1 cellular context compared by ENCODE assay signal in genomic region chr3:62143843-62144450, GRCh38.
TF ChIP-seq lines count a peak whose summit lies in the region.

No MANE protein-coding gene starts in this region.

TF ChIP-seq in HepG2, 621 proteins besides CTCF, POLR2A, EP300 and RAD21 (continued from another document):
- TF ChIP-seq, protein P1, sequence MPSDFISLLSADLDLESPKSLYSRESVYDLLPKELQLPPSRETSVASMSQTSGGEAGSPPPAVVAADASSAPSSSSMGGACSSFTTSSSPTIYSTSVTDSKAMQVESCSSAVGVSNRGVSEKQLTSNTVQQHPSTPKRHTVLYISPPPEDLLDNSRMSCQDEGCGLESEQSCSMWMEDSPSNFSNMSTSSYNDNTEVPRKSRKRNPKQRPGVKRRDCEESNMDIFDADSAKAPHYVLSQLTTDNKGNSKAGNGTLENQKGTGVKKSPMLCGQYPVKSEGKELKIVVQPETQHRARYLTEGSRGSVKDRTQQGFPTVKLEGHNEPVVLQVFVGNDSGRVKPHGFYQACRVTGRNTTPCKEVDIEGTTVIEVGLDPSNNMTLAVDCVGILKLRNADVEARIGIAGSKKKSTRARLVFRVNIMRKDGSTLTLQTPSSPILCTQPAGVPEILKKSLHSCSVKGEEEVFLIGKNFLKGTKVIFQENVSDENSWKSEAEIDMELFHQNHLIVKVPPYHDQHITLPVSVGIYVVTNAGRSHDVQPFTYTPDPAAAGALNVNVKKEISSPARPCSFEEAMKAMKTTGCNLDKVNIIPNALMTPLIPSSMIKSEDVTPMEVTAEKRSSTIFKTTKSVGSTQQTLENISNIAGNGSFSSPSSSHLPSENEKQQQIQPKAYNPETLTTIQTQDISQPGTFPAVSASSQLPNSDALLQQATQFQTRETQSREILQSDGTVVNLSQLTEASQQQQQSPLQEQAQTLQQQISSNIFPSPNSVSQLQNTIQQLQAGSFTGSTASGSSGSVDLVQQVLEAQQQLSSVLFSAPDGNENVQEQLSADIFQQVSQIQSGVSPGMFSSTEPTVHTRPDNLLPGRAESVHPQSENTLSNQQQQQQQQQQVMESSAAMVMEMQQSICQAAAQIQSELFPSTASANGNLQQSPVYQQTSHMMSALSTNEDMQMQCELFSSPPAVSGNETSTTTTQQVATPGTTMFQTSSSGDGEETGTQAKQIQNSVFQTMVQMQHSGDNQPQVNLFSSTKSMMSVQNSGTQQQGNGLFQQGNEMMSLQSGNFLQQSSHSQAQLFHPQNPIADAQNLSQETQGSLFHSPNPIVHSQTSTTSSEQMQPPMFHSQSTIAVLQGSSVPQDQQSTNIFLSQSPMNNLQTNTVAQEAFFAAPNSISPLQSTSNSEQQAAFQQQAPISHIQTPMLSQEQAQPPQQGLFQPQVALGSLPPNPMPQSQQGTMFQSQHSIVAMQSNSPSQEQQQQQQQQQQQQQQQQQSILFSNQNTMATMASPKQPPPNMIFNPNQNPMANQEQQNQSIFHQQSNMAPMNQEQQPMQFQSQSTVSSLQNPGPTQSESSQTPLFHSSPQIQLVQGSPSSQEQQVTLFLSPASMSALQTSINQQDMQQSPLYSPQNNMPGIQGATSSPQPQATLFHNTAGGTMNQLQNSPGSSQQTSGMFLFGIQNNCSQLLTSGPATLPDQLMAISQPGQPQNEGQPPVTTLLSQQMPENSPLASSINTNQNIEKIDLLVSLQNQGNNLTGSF (CRISPR knock-in tag; IDR thresholded peaks at IDR 0.05) = no peak
